12 cellular contexts compared by ENCODE assay signal in genomic region chr3:196754215-196754937, GRCh38. TPM values are rescaled to one million over a fixed set of nuclear protein-coding genes. Genes with fewer than 3 reads are reported as not detected.
DNase-seq lines count a peak whose midpoint lies in the region; ATAC-seq and TF ChIP-seq lines count a peak whose summit lies in the region.
"Had no signal": no experiment of that assay in that cellular context is flagged by ENCODE, and none has a peak within 500 bp of the region (broad histone marks: within the 10 kb centered on the region; RNA-seq: fewer than 3 reads in every experiment).

No MANE protein-coding gene starts in this region.

- H3K4me1 Mint-ChIP-seq in nephron, result no peaks in the 10 kb centered on the region

- H3K27ac ChIP-seq in DND-41 (ENCODE audit: low read length) (no peak overlapping the region), colonic mucosa (peak overlapping the region; percentile 67), RWPE1 (no peak overlapping the region)
- H3K27ac ChIP-seq: foreskin keratinocyte, lower lobe of right lung had no signal

- no peaks in the 10 kb centered on the region for H3K4me1 ChIP-seq in DND-41 (ENCODE audit: insufficient read depth, low read length)
- H3K4me1 ChIP-seq in colonic mucosa, result peaks cover 4% of the 10 kb centered on the region
- H3K4me1 ChIP-seq: foreskin keratinocyte had no signal

- DNase-seq in DND-41, result no peak
- peak; percentile 45 for DNase-seq in OCI-M1 (lab: John Stamatoyannopoulos, UW)
- DNase-seq in colonic mucosa, result peak; percentile 63
- DNase-seq in RWPE1 (ENCODE audit: low spot score), result no peak
- DNase-seq in hypothalamus (lab: John Stamatoyannopoulos, UW), result no peak
- DNase-seq: caudate nucleus, DMS 273 treated with DMSO at 0.1 percent for 48 hours, foreskin keratinocyte, lower lobe of right lung, NCI-H2171 treated with DMSO at 0.1 percent for 48 hours had no signal

- H3K79me2 ChIP-seq in DND-41 (ENCODE audit: insufficient read depth, low read length), result peaks cover 99% of the 10 kb centered on the region

- H3K36me3 ChIP-seq in DND-41 (ENCODE audit: insufficient read depth, low read length), result peaks cover 64% of the 10 kb centered on the region
- H3K36me3 ChIP-seq in colonic mucosa, result no peaks in the 10 kb centered on the region
- H3K36me3 ChIP-seq: lower lobe of right lung had no signal

- peaks cover 17% of the 10 kb centered on the region; the same call in 1 of the 2 replicates for H4K20me1 ChIP-seq in DND-41 (ENCODE audit: insufficient read depth, low read length)

- CTCF ChIA-PET in RWPE1 (lab: Yijun Ruan, JAX), result no interaction called here

- no peak overlapping the region for H3K4me2 ChIP-seq in DND-41 (ENCODE audit: insufficient read depth, low read length)

- no peak overlapping the region for H3K4me3 Mint-ChIP-seq in nephron

- H3K9me3 ChIP-seq in DND-41 (ENCODE audit: insufficient read depth, low read length, severe bottlenecking), result peaks cover 25% of the 10 kb centered on the region
- H3K9me3 ChIP-seq in colonic mucosa, result no peaks in the 10 kb centered on the region

- H3K36me3 Mint-ChIP-seq in nephron (ENCODE audit: low read depth), result peaks cover 82% of the 10 kb centered on the region

- H3K27ac Mint-ChIP-seq in nephron, result peak overlapping the region in 2 of 3 experiments; percentile 42 to 51

- H3K27me3 ChIP-seq in DND-41 (ENCODE audit: insufficient read depth, low read length, poor library complexity) (no peaks in the 10 kb centered on the region), colonic mucosa (no peaks in the 10 kb centered on the region)
- H3K27me3 ChIP-seq: foreskin keratinocyte had no signal

- peaks cover 23% of the 10 kb centered on the region for H3K9me3 Mint-ChIP-seq in nephron

- intact Hi-C loops in colonic mucosa (cut with DNase I), result no loop called here

- POLR2A ChIA-PET in RWPE1 (lab: Yijun Ruan, JAX; ENCODE audit: low non-redundant PET), result no interaction called here

- ATAC-seq in DND-41 (ENCODE audit: insufficient read depth, low read depth) (peak; percentile 19; the same call in 1 of the 3 replicates), GM21515 (IDR thresholded peaks at IDR 0.05; ENCODE audit: unreplicated experiment) (no peak)
- ATAC-seq: foreskin keratinocyte had no signal

- H3K9ac ChIP-seq in DND-41 (ENCODE audit: low read depth, low read length) (no peak overlapping the region), colonic mucosa (ENCODE audit: low read depth in 2 of 2, low read length in 2 of 2) (peak overlapping the region in 1 of 2 donors; percentile 23)

- no peaks in the 10 kb centered on the region for H3K27me3 Mint-ChIP-seq in nephron (ENCODE audit: low read depth)

- TF ChIP-seq CTCF in DND-41 (IDR thresholded peaks at IDR 0.05; ENCODE audit: borderline replicate concordance, extremely low read depth, low read length, poor library complexity, severe bottlenecking), result no peak
- no peak for TF ChIP-seq CTCF in colonic mucosa (IDR thresholded peaks at IDR 0.05)
- no peak for TF ChIP-seq CTCF in nephron (IDR thresholded peaks at IDR 0.05; ENCODE audit: unreplicated experiment in 3 of 3)
- TF ChIP-seq CTCF in RWPE1 (conservative IDR thresholded peaks at IDR 0.05; ENCODE audit: low read depth), result no peak

- no peak overlapping the region for H2AFZ ChIP-seq in DND-41 (ENCODE audit: low read depth, low read length)

- H3K4me3 ChIP-seq in DND-41 (ENCODE audit: low read depth in 1 of 2, low read length in 2 of 2) (no peak overlapping the region), colonic mucosa (no peak overlapping the region)
- H3K4me3 ChIP-seq: lower lobe of right lung had no signal

RNA-seq across cellular contexts. Expression of gene PAK2, which starts 14.7 kb away (rescaled TPM):
- 10 to 100 TPM; 72.5 to 76.5 TPM for total RNA-seq in colonic mucosa

RNA-seq across cellular contexts. Expression of gene PIGX, which starts 42.2 kb away (rescaled TPM):
- total RNA-seq in colonic mucosa, result 10 to 100 TPM; 19.5 to 23.3 TPM

RNA-seq across cellular contexts. Expression of gene CEP19, which starts 42.3 kb away (rescaled TPM):
- under 1 TPM; 0.56 to 0.89 TPM for total RNA-seq in colonic mucosa

Comparison
In these comparisons a context has a peak if more than half of its experiments do, and no peak if none do; other contexts are left out.
1. DNase-seq: peak in OCI-M1 (single experiment) and colonic mucosa (single experiment); none in DND-41 (single experiment), RWPE1 (single experiment) and hypothalamus (0 of 51).